Comparison of ENCODE assay signal across 14 cellular contexts in genomic region chr17:17965152-17965721, GRCh38.
"Had no signal": no experiment of that assay in that cellular context is flagged by ENCODE, and none has a peak within 500 bp of the region (broad histone marks: within the 10 kb centered on the region; RNA-seq: fewer than 3 reads in every experiment).

No MANE protein-coding gene starts in this region.

- H3K27ac Mint-ChIP-seq: activated CD4-positive, alpha-beta T cell treated with anti-CD3 and anti-CD28 coated beads, Interleukin-2, amount 10 ng/mL, durations not matched to agents 7 days and 5 days; activated naive CD4-positive, alpha-beta T cell treated with anti-CD3 and anti-CD28 coated beads for 36 hours had no signal

- H3K36me3 ChIP-seq: adrenal gland, sigmoid colon had no signal

- H3K27ac ChIP-seq: hepatocyte, sigmoid colon had no signal

- H3K27me3 ChIP-seq: adrenal gland, dorsolateral prefrontal cortex, hepatocyte, sigmoid colon had no signal

- H3K4me2 ChIP-seq: hepatocyte had no signal

- H2AFZ ChIP-seq: hepatocyte had no signal

- H3K36me3 Mint-ChIP-seq: natural killer cell had no signal

- H3K9me3 ChIP-seq: adrenal gland, mucosa of descending colon, sigmoid colon had no signal

- H3K27me3 Mint-ChIP-seq: activated CD4-positive, alpha-beta T cell treated with anti-CD3 and anti-CD28 coated beads, Interleukin-2, amount 10 ng/mL, durations not matched to agents 7 days and 5 days had no signal

- FAIRE-seq: endometrium, urothelium cell line had no signal

- H3K9me3 Mint-ChIP-seq: activated CD4-positive, alpha-beta T cell treated with anti-CD3 and anti-CD28 coated beads, Interleukin-2, amount 10 ng/mL, durations not matched to agents 7 days and 5 days; activated naive CD4-positive, alpha-beta T cell treated with anti-CD3 and anti-CD28 coated beads for 36 hours; natural killer cell had no signal

- H3K4me3 ChIP-seq: adrenal gland, dorsolateral prefrontal cortex, hepatocyte, lung, mucosa of descending colon, sigmoid colon had no signal

- H3K4me3 Mint-ChIP-seq: activated CD4-positive, alpha-beta T cell treated with anti-CD3 and anti-CD28 coated beads, Interleukin-2, amount 10 ng/mL, durations not matched to agents 7 days and 5 days; activated naive CD4-positive, alpha-beta T cell treated with anti-CD3 and anti-CD28 coated beads for 36 hours; natural killer cell had no signal

- DNase-seq: activated CD4-positive, alpha-beta T cell treated with anti-CD3 and anti-CD28 coated beads, Interleukin-2, amount 10 ng/mL, durations not matched to agents 7 days and 5 days; activated CD8-positive, alpha-beta memory T cell treated with anti-CD3 and anti-CD28 coated beads, Interleukin-2, amount 50 U/mL, for 48 hours; activated naive CD4-positive, alpha-beta T cell treated with anti-CD3 and anti-CD28 coated beads for 36 hours; dorsolateral prefrontal cortex; mucosa of descending colon; natural killer cell; sigmoid colon; stimulated activated CD4-positive, alpha-beta T cell treated with anti-CD3 and anti-CD28 coated beads, Interleukin-1b, Interleukin-23, amount 100 ng/mL, for 48 hours; T-helper 9 cell had no signal
